ENCODE assay signal across 8 cellular contexts in the genomic region with DNA sequence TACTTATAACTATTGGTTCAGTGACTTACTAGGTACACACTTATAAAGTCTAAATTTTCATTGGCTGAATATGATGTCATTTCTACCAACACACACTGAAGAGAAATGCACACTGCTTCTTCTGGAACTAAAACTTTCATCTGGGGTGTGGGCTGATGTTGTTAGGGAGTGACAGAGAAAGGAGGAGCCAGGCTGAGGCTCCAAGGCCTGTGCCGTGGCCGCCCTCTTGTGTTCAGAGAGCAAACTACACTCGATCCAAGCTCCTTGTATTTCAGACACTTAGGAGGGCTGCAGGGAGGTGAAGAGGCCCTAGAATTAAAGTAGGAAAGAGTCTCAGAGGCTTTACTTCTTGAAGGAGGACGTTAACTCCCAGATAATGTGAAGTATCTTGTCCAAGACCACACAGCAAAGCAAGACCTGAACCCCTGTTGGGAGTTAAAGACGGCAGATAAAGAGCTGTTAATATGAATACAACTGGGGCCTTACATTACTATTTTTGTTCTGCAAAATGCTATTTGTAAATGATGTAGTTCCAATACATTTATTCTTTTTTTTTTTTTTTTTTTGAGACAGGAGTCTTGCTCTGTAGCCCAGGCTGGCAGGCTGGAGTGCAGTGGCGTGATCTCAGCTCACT.
DNase-seq lines count a peak whose midpoint lies in the region; ATAC-seq and TF ChIP-seq lines count a peak whose summit lies in the region.

No MANE protein-coding gene starts in this region.

- H3K9ac ChIP-seq in IMR-90 (ENCODE audit: low read depth, low read length) = no peak overlapping the region

- no peak overlapping the region for H3K27ac ChIP-seq in IMR-90 (ENCODE audit: insufficient read depth, low read length)
- H3K27ac ChIP-seq in RWPE1 = peak overlapping the region; percentile 39
- no peak overlapping the region for H3K27ac ChIP-seq in neutrophil
- H3K27ac ChIP-seq in testis = no peak overlapping the region

- H3K4me1 ChIP-seq in IMR-90 (ENCODE audit: control insufficient read depth, insufficient read depth, low read length) = peaks cover 23% of the 10 kb centered on the region
- peaks cover 0 to under 1% of the 10 kb centered on the region in 2 experiments for H3K4me1 ChIP-seq in neutrophil (ENCODE audit: control insufficient read depth in 1 of 2, insufficient read depth in 1 of 2, low read depth in 1 of 2, low read length in 1 of 2)
- H3K4me1 ChIP-seq in testis = peaks cover 14% of the 10 kb centered on the region

- H3K79me1 ChIP-seq in IMR-90 (ENCODE audit: low read depth in 1 of 2, low read length in 2 of 2) = peaks cover 35 to 89% of the 10 kb centered on the region in 2 experiments

- no peak overlapping the region; the same call in 1 of the 2 replicates for H3K4ac ChIP-seq in IMR-90 (ENCODE audit: low read depth, low read length)

- H3K4me2 ChIP-seq in IMR-90 (ENCODE audit: low read depth, low read length) = no peak overlapping the region

- H4K20me1 ChIP-seq in IMR-90 (ENCODE audit: insufficient read depth, low read length) = no peaks in the 10 kb centered on the region

- intact Hi-C loops in IMR-90 (cut with micrococcal nuclease) = loop anchor here (2.0 kb wide), 1 partner anchor 127 kb away; no protein-coding TSS in a partner anchor
- intact Hi-C loops in testis (cut with DNase I; ENCODE audit: low total_unique reads) = loop anchor here (5.0 kb wide), 1 partner anchor 195 kb away; no protein-coding TSS in a partner anchor

- no TSS peak for BruUV-seq in IMR-90 (replicated peaks; lab: Mats Ljungman, UMichigan)

- no peak overlapping the region for H2AFZ ChIP-seq in IMR-90 (replicated peaks; ENCODE audit: low read length, poor library complexity)

- H4K91ac ChIP-seq in IMR-90 (ENCODE audit: insufficient read depth, low read depth, low read length) = no peak overlapping the region

- dilution Hi-C loops in IMR-90 (cut with HindIII; ENCODE audit: low sequenced_read_pairs, unreplicated experiment) = no loop called here

- H3K9me1 ChIP-seq in IMR-90 (ENCODE audit: insufficient read depth, low read length) = peaks cover 14% of the 10 kb centered on the region

- peak overlapping the region; percentile 72 for H2AK5ac ChIP-seq in IMR-90 (ENCODE audit: low read depth, low read length)

- H4K8ac ChIP-seq in IMR-90 (ENCODE audit: low read depth in 2 of 2, low read length in 2 of 2) = peak overlapping the region in 1 of 2 experiments; percentile 70; a peak in 1 of 4 replicates

- H2BK120ac ChIP-seq in IMR-90 (ENCODE audit: low read depth, low read length) = no peak overlapping the region

- POLR2A ChIA-PET in IMR-90 (lab: Charles Lee; ENCODE audit: unreplicated experiment) (no interaction called here), RWPE1 (lab: Yijun Ruan, JAX; ENCODE audit: low non-redundant PET) (no interaction called here)

- no peak overlapping the region for H3K56ac ChIP-seq in IMR-90 (ENCODE audit: extremely low read depth, insufficient read depth, low read length)

- 0 out of 2 replicates have a peak overlapping the region, but pooled peaks have one; percentile 39 for H3K14ac ChIP-seq in IMR-90 (replicated peaks; ENCODE audit: low read depth, low read length)

- in situ Hi-C loops in IMR-90 (cut with MboI; ENCODE audit: low sequenced_read_pairs) = no loop called here

- no peak overlapping the region for H4K5ac ChIP-seq in IMR-90 (ENCODE audit: low read depth, low read length)

- H3K23ac ChIP-seq in IMR-90 (ENCODE audit: low read depth, low read length) = no peak overlapping the region

- no peak overlapping the region for H2BK15ac ChIP-seq in IMR-90 (ENCODE audit: low read depth, low read length)

- peak; percentile 88 for ATAC-seq in GM21447 (IDR thresholded peaks at IDR 0.05; ENCODE audit: unreplicated experiment)
- peak; percentile 84 for ATAC-seq in IMR-90 (ENCODE audit: low read depth)

- H3K4me3 ChIP-seq in IMR-90 (ENCODE audit: insufficient read depth, low read depth, low read length) (no peak overlapping the region), fibroblast of the aortic adventitia (ENCODE audit: low read depth, low read length) (no peak overlapping the region), neutrophil (ENCODE audit: low read depth in 1 of 2, low read length in 1 of 2) (no peak overlapping the region), testis (no peak overlapping the region)

- WGBS in IMR-90 (ENCODE audit: extremely low coverage in 2 of 2, insufficient read length in 1 of 2), 2 experiments = no CpG with 5 or more reads among the region's 6 CpGs
- 42 to 44% methylated on average over 6 of the region's 6 CpGs for WGBS in testis, 2 donors

- no peak overlapping the region for H2AK9ac ChIP-seq in IMR-90 (replicated peaks; ENCODE audit: low read depth, low read length, poor library complexity)

- H3K27me3 ChIP-seq in IMR-90 (ENCODE audit: control insufficient read depth, insufficient read depth, low read length) (no peaks in the 10 kb centered on the region), neutrophil (no peaks in the 10 kb centered on the region), testis (no peaks in the 10 kb centered on the region)

- TF ChIP-seq RAD21 in IMR-90 (IDR thresholded peaks at IDR 0.05; ENCODE audit: low read length) = peak; percentile 67

- no peak overlapping the region for H3K18ac ChIP-seq in IMR-90 (ENCODE audit: low read depth, low read length)

- peaks cover 51% of the 10 kb centered on the region for H3K36me3 ChIP-seq in IMR-90 (ENCODE audit: control insufficient read depth, insufficient read depth, low read length)
- peaks cover 36% of the 10 kb centered on the region for H3K36me3 ChIP-seq in neutrophil
- H3K36me3 ChIP-seq in testis (ENCODE audit: low read depth, missing control alignments) = no peaks in the 10 kb centered on the region

- DNase-seq in DMS53 treated with DMSO at 0.1 percent for 48 hours (lab: John Stamatoyannopoulos, UW; ENCODE audit: unreplicated experiment) (peak; percentile 65), IMR-90 (peak; percentile 85), RWPE1 (ENCODE audit: low spot score) (peak; percentile 77), fibroblast of the aortic adventitia (ENCODE audit: low read depth) (peak; percentile 91), testis (peak; percentile 91)
- DNase-seq in activated T-helper 1 cell treated with anti-CD3 and anti-CD28 coated beads, Interleukin-2, amount 50 U/mL, for 16 hours (ENCODE audit: low read depth in 1 of 2, low spot score in 1 of 2) = peak; percentile 57 to 61

- H2BK20ac ChIP-seq in IMR-90 (ENCODE audit: low read depth, low read length) = peak overlapping the region; percentile 28; the same call in 1 of the 2 replicates

- no peak for TF ChIP-seq POLR2A in IMR-90 (IDR thresholded peaks at IDR 0.05; ENCODE audit: low read depth, low read length)
- TF ChIP-seq POLR2A in testis (IDR thresholded peaks at IDR 0.05) = no peak

- H2BK5ac ChIP-seq in IMR-90 (ENCODE audit: low read depth, low read length, poor library complexity, severe bottlenecking) = peak overlapping the region; percentile 19

- peak; percentile 79 for TF ChIP-seq CTCF in IMR-90 (conservative IDR thresholded peaks at IDR 0.05; ENCODE audit: low read depth, low read length)
- TF ChIP-seq CTCF in RWPE1 (conservative IDR thresholded peaks at IDR 0.05; ENCODE audit: low read depth) = peak; percentile 96
- TF ChIP-seq CTCF in fibroblast of the aortic adventitia (IDR thresholded peaks at IDR 0.05; ENCODE audit: insufficient read depth, low read length) = peak; percentile 96
- peak; percentile 39 for TF ChIP-seq CTCF in neutrophil (IDR thresholded peaks at IDR 0.05)
- TF ChIP-seq CTCF in testis (IDR thresholded peaks at IDR 0.05) = peak; percentile 76 to 87 (median 85)

- no peaks in the 10 kb centered on the region for H3K9me3 ChIP-seq in IMR-90 (ENCODE audit: control insufficient read depth, insufficient read depth, low read length)
- no peaks in the 10 kb centered on the region for H3K9me3 ChIP-seq in neutrophil
- H3K9me3 ChIP-seq in testis = no peaks in the 10 kb centered on the region

- CTCF ChIA-PET in IMR-90 (lab: Yijun Ruan, JAX) = interaction anchor here (0.6 to 1.6 kb wide), 19 partner anchors 9 to 397 kb away, joined by 3 to 7 read pairs (median 3); partner anchors contain the start of gene SH3TC1
- CTCF ChIA-PET in RWPE1 (lab: Yijun Ruan, JAX) = interaction anchor here (0.6 to 2.7 kb wide), 5 partner anchors 8 to 354 kb away, joined by 3 to 23 read pairs (median 5); no protein-coding TSS in a partner anchor

TF ChIP-seq in IMR-90, 13 proteins besides CTCF, POLR2A, EP300 and RAD21:
- TF ChIP-seq SMC3 (IDR thresholded peaks at IDR 0.05; ENCODE audit: low read depth, low read length) = peak; percentile 51
- no peak for TF ChIP-seq RCOR1 (IDR thresholded peaks at IDR 0.05; ENCODE audit: insufficient replicate concordance, low read length)

Comparison
In these comparisons a context has a peak if more than half of its experiments do, and no peak if none do; other contexts are left out.
1. CTCF ChIP-seq: peak in every context shown above with its lines; median percentile 96 in RWPE1; 96 in fibroblast of the aortic adventitia; 85 in testis; 79 in IMR-90; 39 in neutrophil.